Comparison of ENCODE assay signal across 8 cellular contexts in genomic region chr7:92641921-92642511, GRCh38. TPM values are rescaled to one million over a fixed set of nuclear protein-coding genes. Genes with fewer than 3 reads are reported as not detected.
A peak's percentile ranks its signal among the peaks of the same experiment; 100 is the strongest.
DNase-seq lines count a peak whose midpoint lies in the region; ATAC-seq and TF ChIP-seq lines count a peak whose summit lies in the region.

No MANE protein-coding gene starts in this region.

- no peaks in the 10 kb centered on the region for H3K9me2 ChIP-seq in PC-9 (ENCODE audit: insufficient read depth)

- H3K4me1 Mint-ChIP-seq in activated naive CD4-positive, alpha-beta T cell treated with anti-CD3 and anti-CD28 coated beads, Interleukin-2, amount 50 U/mL, for 24 hours, result peaks cover 92% of the 10 kb centered on the region

- no peak overlapping the region for H2AFZ ChIP-seq in PC-9

- no peak overlapping the region for H3K4me2 ChIP-seq in PC-9

- 0 out of 2 replicates have a peak overlapping the region, but pooled peaks have one; percentile 9 for H3K27ac ChIP-seq in PC-9
- no peak overlapping the region for H3K27ac ChIP-seq in coronary artery

- H3K27me3 ChIP-seq in PC-9 (ENCODE audit: insufficient read depth, low read depth), result no peaks in the 10 kb centered on the region

- BruUV-seq in PC-9 (replicated peaks; lab: Mats Ljungman, UMichigan), result no TSS peak

- H3K27me3 Mint-ChIP-seq in activated naive CD4-positive, alpha-beta T cell treated with anti-CD3 and anti-CD28 coated beads, Interleukin-2, amount 50 U/mL, for 24 hours, result no peaks in the 10 kb centered on the region

- POLR2A ChIA-PET in PC-9 (lab: Charles Lee; ENCODE audit: unreplicated experiment), result no interaction called here

- H3K27ac Mint-ChIP-seq in activated naive CD4-positive, alpha-beta T cell treated with anti-CD3 and anti-CD28 coated beads, Interleukin-2, amount 50 U/mL, for 24 hours, result peak overlapping the region; percentile 99

- H4K20me1 ChIP-seq in PC-9 (ENCODE audit: insufficient read depth), result 0 out of 2 replicates have a peak, but pooled peaks cover 4% of the 10 kb centered on the region

- TF ChIP-seq CTCF in PC-9 (conservative IDR thresholded peaks at IDR 0.05), result no peak
- no peak for TF ChIP-seq CTCF in coronary artery (IDR thresholded peaks at IDR 0.05)

- CTCF ChIA-PET in PC-9 (lab: Charles Lee), result no interaction called here

- ATAC-seq in GM18502 (IDR thresholded peaks at IDR 0.05; ENCODE audit: poor library complexity, unreplicated experiment) (peak; percentile 88), HG02642 (IDR thresholded peaks at IDR 0.05; ENCODE audit: poor library complexity, unreplicated experiment) (peak; percentile 86)

- peaks cover 15% of the 10 kb centered on the region for H3F3A ChIP-seq in PC-9 (ENCODE audit: insufficient read depth, low read depth)

- H3K4me3 Mint-ChIP-seq in activated naive CD4-positive, alpha-beta T cell treated with anti-CD3 and anti-CD28 coated beads, Interleukin-2, amount 50 U/mL, for 24 hours, result peak overlapping the region; percentile 68

- peaks cover 19% of the 10 kb centered on the region for H3K4me1 ChIP-seq in PC-9 (replicated peaks; ENCODE audit: insufficient read depth)

- no peaks in the 10 kb centered on the region for H3K9me3 ChIP-seq in PC-9 (ENCODE audit: insufficient read depth, low read depth)

- H3K4me3 ChIP-seq in PC-9, result no peak overlapping the region
- no peak overlapping the region for H3K4me3 ChIP-seq in coronary artery

- no peaks in the 10 kb centered on the region for H3K36me3 ChIP-seq in PC-9 (ENCODE audit: low read depth)

- H3K9me3 Mint-ChIP-seq in activated naive CD4-positive, alpha-beta T cell treated with anti-CD3 and anti-CD28 coated beads, Interleukin-2, amount 50 U/mL, for 24 hours, result peaks cover 10% of the 10 kb centered on the region

- H3K79me2 ChIP-seq in PC-9 (ENCODE audit: low read depth), result peaks cover 11% of the 10 kb centered on the region; the same call in 1 of the 2 replicates

- intact Hi-C loops in PC-9 (cut with micrococcal nuclease; ENCODE audit: unreplicated experiment), result no loop called here

- H3K36me3 Mint-ChIP-seq in activated naive CD4-positive, alpha-beta T cell treated with anti-CD3 and anti-CD28 coated beads, Interleukin-2, amount 50 U/mL, for 24 hours, result peaks cover 42% of the 10 kb centered on the region

- no peak for DNase-seq in PC-9
- DNase-seq in stimulated activated CD4-positive, alpha-beta T cell treated with anti-CD3 and anti-CD28 coated beads, Interleukin-12 subunit alpha, Interleukin-12 subunit beta, amount 100 ng/mL, for 24 hours (ENCODE audit: low read depth in 2 of 2), result peak; percentile 23 to 67
- DNase-seq in coronary artery (ENCODE audit: low spot score), result no peak
- DNase-seq in cerebellar nuclear complex (lab: John Stamatoyannopoulos, UW), result no peak
- DNase-seq in RPMI8226, result no peak

RNA-seq across cellular contexts. Expression of gene FAM133B, which starts 51.8 kb away (rescaled TPM):
- total RNA-seq in PC-9 (2021), result 33.7 TPM in 2 replicates

Comparison
In these comparisons a context has a peak if more than half of its experiments do, and no peak if none do; other contexts are left out.
1. DNase-seq: peak in stimulated activated CD4-positive, alpha-beta T cell treated with anti-CD3 and anti-CD28 coated beads, Interleukin-12 subunit alpha, Interleukin-12 subunit beta, amount 100 ng/mL, for 24 hours (2 of 2); none in PC-9 (0 of 2), coronary artery (single experiment), cerebellar nuclear complex (0 of 2) and RPMI8226 (single experiment).